Comparison of ENCODE assay signal across 29 cellular contexts in genomic region chr20:61173966-61174725, GRCh38.
DNase-seq lines count a peak whose midpoint lies in the region; TF ChIP-seq lines count a peak whose summit lies in the region.
"Had no signal": no experiment of that assay in that cellular context is flagged by ENCODE, and none has a peak within 500 bp of the region (broad histone marks: within the 10 kb centered on the region; RNA-seq: fewer than 3 reads in every experiment).

No MANE protein-coding gene starts in this region.

- no peak overlapping the region for H3K27ac Mint-ChIP-seq in glutamatergic neuron (ENCODE audit: unreplicated experiment)
- H3K27ac Mint-ChIP-seq: activated T-cell treated with anti-CD3 and anti-CD28 coated beads, Interleukin-2, amount 50 U/mL, for 72 hours; CD4-positive, alpha-beta memory T cell; mesothelial cell of epicardium; naive B cell had no signal

- POLR2A ChIA-PET in AG04449 (lab: Yijun Ruan, JAX) = interaction anchor here (0.7 kb wide), 1 partner anchor 976 kb away, joined by 3 read pairs; no protein-coding TSS in a partner anchor

- no peaks in the 10 kb centered on the region for H3K79me2 ChIP-seq in hepatocyte

- no peak overlapping the region for H3K4me3 Mint-ChIP-seq in glutamatergic neuron (ENCODE audit: unreplicated experiment)
- H3K4me3 Mint-ChIP-seq: activated T-cell treated with anti-CD3 and anti-CD28 coated beads, Interleukin-2, amount 50 U/mL, for 72 hours; CD4-positive, alpha-beta memory T cell; mesothelial cell of epicardium; naive B cell had no signal

- no peaks in the 10 kb centered on the region for H4K20me1 ChIP-seq in hepatocyte (ENCODE audit: insufficient read depth, poor library complexity, severe bottlenecking)

- no peak overlapping the region for H3K4me2 ChIP-seq in hepatocyte

- no peaks in the 10 kb centered on the region for H3K36me3 Mint-ChIP-seq in glutamatergic neuron (ENCODE audit: unreplicated experiment)
- H3K36me3 Mint-ChIP-seq: CD4-positive, alpha-beta memory T cell; mesothelial cell of epicardium; naive B cell had no signal

- H3K4me1 Mint-ChIP-seq in glutamatergic neuron (ENCODE audit: low read depth, unreplicated experiment) = peaks cover 5% of the 10 kb centered on the region
- H3K4me1 Mint-ChIP-seq: CD4-positive, alpha-beta memory T cell; mesothelial cell of epicardium; naive B cell had no signal

- no peaks in the 10 kb centered on the region for H3K9me3 Mint-ChIP-seq in glutamatergic neuron (ENCODE audit: unreplicated experiment)
- H3K9me3 Mint-ChIP-seq: activated T-cell treated with anti-CD3 and anti-CD28 coated beads, Interleukin-2, amount 50 U/mL, for 72 hours; mesothelial cell of epicardium had no signal

- 87% methylated on average over 4 of the region's 4 CpGs for WGBS in hepatocyte (ENCODE audit: low lambda C conversion rate, missing lambda C conversion rate)

- DNase-seq in AG04449 (ENCODE audit: low read depth, low spot score) (peak; percentile 29), GM03348 (ENCODE audit: low spot score) (peak; percentile 42), amniotic epithelial cell (ENCODE audit: low read depth) (peak; percentile 13), kidney glomerular epithelial cell (lab: John Stamatoyannopoulos, UW) (peak; percentile 22), glutamatergic neuron (no peak), NCI-H446 (lab: John Stamatoyannopoulos, UW) (no peak), hepatocyte (ENCODE audit: low spot score) (no peak)
- DNase-seq in effector memory CD4-positive, alpha-beta T cell = no peak
- DNase-seq: 8988T; activated CD4-positive, alpha-beta T cell treated with anti-CD3 and anti-CD28 coated beads, Interleukin-2, amount 50 U/mL, for 48 hours; activated naive CD4-positive, alpha-beta T cell; activated T-cell treated with anti-CD3 and anti-CD28 coated beads, Interleukin-2, amount 50 U/mL, for 72 hours; brain microvascular endothelial cell; CD4-positive, alpha-beta memory T cell; DMS 273 treated with DMSO at 0.1 percent for 48 hours; left ventricle myocardium superior; naive B cell; NCI-H1417; NCI-H2029 treated with DMSO at 0.1 percent for 48 hours; NCI-H526; NK-92 treated with Interleukin-12 subunit alpha and Interleukin-12 subunit beta, amount 100 ng/mL, for 24 hours; sigmoid colon; stimulated activated CD4-positive, alpha-beta T cell treated with anti-CD3 and anti-CD28 coated beads, Interleukin-4, amount 100 ng/mL, for 4 hours; T-helper 1 cell had no signal

- peaks cover 2% of the 10 kb centered on the region for H3K27me3 Mint-ChIP-seq in glutamatergic neuron (ENCODE audit: unreplicated experiment)
- H3K27me3 Mint-ChIP-seq: naive B cell had no signal

- no peaks in the 10 kb centered on the region for H3K36me3 ChIP-seq in effector memory CD4-positive, alpha-beta T cell (ENCODE audit: control insufficient read depth, insufficient read depth, low read length)
- no peaks in the 10 kb centered on the region for H3K36me3 ChIP-seq in hepatocyte (replicated peaks; ENCODE audit: insufficient read depth, low read depth)
- H3K36me3 ChIP-seq: brain microvascular endothelial cell, HAP-1, neutrophil, sigmoid colon, tibial nerve had no signal

- no peaks in the 10 kb centered on the region for H3K4me1 ChIP-seq in effector memory CD4-positive, alpha-beta T cell (ENCODE audit: control insufficient read depth, insufficient read depth, low read length, poor library complexity, severe bottlenecking)
- peaks cover 5% of the 10 kb centered on the region for H3K4me1 ChIP-seq in hepatocyte (ENCODE audit: insufficient read depth)
- H3K4me1 ChIP-seq: HAP-1, sigmoid colon, tibial nerve had no signal

- H3K4me3 ChIP-seq in AG04449 (ENCODE audit: low read depth, low read length) = no peak overlapping the region
- H3K4me3 ChIP-seq in effector memory CD4-positive, alpha-beta T cell (ENCODE audit: insufficient read depth, low read depth, low read length, poor library complexity, severe bottlenecking) = no peak overlapping the region
- H3K4me3 ChIP-seq in hepatocyte = no peak overlapping the region
- H3K4me3 ChIP-seq: HAP-1, sigmoid colon, SK-N-MC, tibial nerve had no signal

- H3K27me3 ChIP-seq in effector memory CD4-positive, alpha-beta T cell (replicated peaks; ENCODE audit: control insufficient read depth, insufficient read depth, low read length, poor library complexity, severe bottlenecking) = no peaks in the 10 kb centered on the region
- peaks cover 20% of the 10 kb centered on the region for H3K27me3 ChIP-seq in hepatocyte
- H3K27me3 ChIP-seq: brain microvascular endothelial cell, tibial nerve had no signal

- TF ChIP-seq CTCF in AG04449 (IDR thresholded peaks at IDR 0.05; ENCODE audit: insufficient read depth, low read length, missing control alignments) = no peak
- no peak for TF ChIP-seq CTCF in glutamatergic neuron (IDR thresholded peaks at IDR 0.05; ENCODE audit: partially characterized antibody, unreplicated experiment)
- no peak for TF ChIP-seq CTCF in hepatocyte (IDR thresholded peaks at IDR 0.05; ENCODE audit: poor library complexity)

- CTCF ChIA-PET in AG04449 (lab: Yijun Ruan, JAX) = interaction anchor here (0.6 to 1.3 kb wide), 3 partner anchors 10 to 55 kb away, joined by 3 to 4 read pairs (median 4); no protein-coding TSS in a partner anchor

- no peak overlapping the region for H2AFZ ChIP-seq in hepatocyte

- no peaks in the 10 kb centered on the region for H3K9me2 ChIP-seq in hepatocyte (replicated peaks; ENCODE audit: insufficient read depth)

- H3K27ac ChIP-seq in effector memory CD4-positive, alpha-beta T cell (ENCODE audit: insufficient read depth, low read length, poor library complexity, severe bottlenecking) = no peak overlapping the region
- H3K27ac ChIP-seq in hepatocyte = no peak overlapping the region
- H3K27ac ChIP-seq: brain microvascular endothelial cell, neutrophil, sigmoid colon, SK-N-MC, tibial nerve had no signal

- H3K9me3 ChIP-seq in effector memory CD4-positive, alpha-beta T cell (ENCODE audit: control insufficient read depth, low read length) = no peaks in the 10 kb centered on the region
- no peaks in the 10 kb centered on the region for H3K9me3 ChIP-seq in hepatocyte (ENCODE audit: low read depth)
- H3K9me3 ChIP-seq: HAP-1, neutrophil, sigmoid colon, tibial nerve had no signal

Comparison
In these comparisons a context has a peak if more than half of its experiments do, and no peak if none do; other contexts are left out.
1. DNase-seq: peak in AG04449 (single experiment), GM03348 (single experiment), amniotic epithelial cell (single experiment) and kidney glomerular epithelial cell (single experiment); none in glutamatergic neuron (single experiment), NCI-H446 (0 of 2), effector memory CD4-positive, alpha-beta T cell (0 of 3) and hepatocyte (single experiment).